Comparison of ENCODE assay signal across 16 cellular contexts in genomic region chr10:87930929-87931835, GRCh38.
DNase-seq lines count a peak whose midpoint lies in the region; ATAC-seq, FAIRE-seq and TF ChIP-seq lines count a peak whose summit lies in the region.
"Had no signal": no experiment of that assay in that cellular context is flagged by ENCODE, and none has a peak within 500 bp of the region (broad histone marks: within the 10 kb centered on the region; RNA-seq: fewer than 3 reads in every experiment).

No MANE protein-coding gene starts in this region.

- H3K9me3 Mint-ChIP-seq in neural progenitor cell: no peaks in the 10 kb centered on the region
- H3K9me3 Mint-ChIP-seq: activated CD4-positive, alpha-beta T cell treated with anti-CD3 and anti-CD28 coated beads, Interleukin-2, amount 10 ng/mL, durations not matched to agents 24 days and 14 days; CD14-positive monocyte; nephron had no signal

- H3K4me1 Mint-ChIP-seq in neural progenitor cell: peaks cover 2% of the 10 kb centered on the region

- H3K27me3 Mint-ChIP-seq in neural progenitor cell (ENCODE audit: insufficient read depth, low read depth): no peaks in the 10 kb centered on the region
- H3K27me3 Mint-ChIP-seq: activated CD4-positive, alpha-beta T cell treated with anti-CD3 and anti-CD28 coated beads, Interleukin-2, amount 10 ng/mL, durations not matched to agents 24 days and 14 days had no signal

- no peak for TF ChIP-seq CTCF in neural progenitor cell (IDR thresholded peaks at IDR 0.05)

- peak; percentile 70 for FAIRE-seq in GM12891 (lab: Jason Lieb, UNC)
- FAIRE-seq: bronchial epithelial cell had no signal

- ATAC-seq in GM21529 (IDR thresholded peaks at IDR 0.05; ENCODE audit: unreplicated experiment) (peak; percentile 47), SK-N-SH treated with all-trans-retinoic acid at 6 μM for 48 hours (peak; percentile 64), esophagus mucosa (no peak), GM19395 (IDR thresholded peaks at IDR 0.05; ENCODE audit: unreplicated experiment) (no peak)

- no peaks in the 10 kb centered on the region for H3K4me1 ChIP-seq in neural progenitor cell
- H3K4me1 ChIP-seq: testis had no signal

- no peaks in the 10 kb centered on the region for H3K9me3 ChIP-seq in neural progenitor cell (ENCODE audit: low read depth)
- H3K9me3 ChIP-seq: testis had no signal

- no peak for TF ChIP-seq POLR2A in GM12891 (IDR thresholded peaks at IDR 0.05; ENCODE audit: low read depth, low read length)

- no peak overlapping the region for H3K4me2 ChIP-seq in neural progenitor cell

- H3K79me2 ChIP-seq in neural progenitor cell (ENCODE audit: low read depth): peaks cover 58% of the 10 kb centered on the region

- H3K4me3 Mint-ChIP-seq in neural progenitor cell: no peak overlapping the region
- H3K4me3 Mint-ChIP-seq: activated CD4-positive, alpha-beta T cell treated with anti-CD3 and anti-CD28 coated beads, Interleukin-2, amount 10 ng/mL, durations not matched to agents 24 days and 14 days; CD14-positive monocyte; nephron had no signal

- H3K36me3 ChIP-seq in neural progenitor cell: peaks cover 8% of the 10 kb centered on the region

- H3K36me3 Mint-ChIP-seq in neural progenitor cell: peaks cover 22% of the 10 kb centered on the region

- DNase-seq in GM12891 (ENCODE audit: insufficient read length, low spot score): no peak
- DNase-seq in neural progenitor cell (ENCODE audit: low spot score): no peak
- no peak for DNase-seq in SIG-M5 treated with dmso at 0.1 percent for 504 hours (lab: John Stamatoyannopoulos, UW; ENCODE audit: unreplicated experiment)
- DNase-seq in glomerular visceral epithelial cell (ENCODE audit: extremely low spot score): no peak
- DNase-seq: activated CD4-positive, alpha-beta T cell treated with anti-CD3 and anti-CD28 coated beads, Interleukin-2, amount 10 ng/mL, durations not matched to agents 24 days and 14 days; GF-D8; head of caudate nucleus; NCI-H2029; testis had no signal

- peak overlapping the region; percentile 21 for H3K27ac ChIP-seq in neural progenitor cell
- H3K27ac ChIP-seq: testis had no signal

- no peak overlapping the region for H3K27ac Mint-ChIP-seq in neural progenitor cell
- H3K27ac Mint-ChIP-seq: activated CD4-positive, alpha-beta T cell treated with anti-CD3 and anti-CD28 coated beads, Interleukin-2, amount 10 ng/mL, durations not matched to agents 24 days and 14 days had no signal

- no peaks in the 10 kb centered on the region for H3F3A ChIP-seq in neural progenitor cell (ENCODE audit: low read depth)

- no peak overlapping the region for H2AFZ ChIP-seq in neural progenitor cell (replicated peaks)

- no peak overlapping the region for H3K4me3 ChIP-seq in neural progenitor cell
- H3K4me3 ChIP-seq: testis had no signal

- H3K27me3 ChIP-seq in neural progenitor cell: no peaks in the 10 kb centered on the region
- H3K27me3 ChIP-seq: testis had no signal

- peaks cover 8% of the 10 kb centered on the region for H4K20me1 ChIP-seq in neural progenitor cell (ENCODE audit: low read depth)

- H3K9ac ChIP-seq in neural progenitor cell: no peak overlapping the region

TF ChIP-seq in GM12891, 5 proteins besides CTCF, POLR2A, EP300 and RAD21:
- no peak for TF ChIP-seq SPI1 (IDR thresholded peaks at IDR 0.05; ENCODE audit: low read depth, low read length)
- TF ChIP-seq TAF1 (IDR thresholded peaks at IDR 0.05; ENCODE audit: low read depth, low read length): no peak
- no peak for TF ChIP-seq PAX5 (IDR thresholded peaks at IDR 0.05; ENCODE audit: insufficient read depth, low read length, severe bottlenecking)
- no peak for TF ChIP-seq POU2F2 (IDR thresholded peaks at IDR 0.05; ENCODE audit: low read depth, low read length)
- TF ChIP-seq POLR2AphosphoS5 (IDR thresholded peaks at IDR 0.05; ENCODE audit: low read depth, low read length): no peak

TF ChIP-seq in SK-N-SH treated with all-trans-retinoic acid at 6 μM for 48 hours, 23 proteins besides CTCF, POLR2A, EP300 and RAD21:
- TF ChIP-seq ISL1 (CRISPR knock-in tag; IDR thresholded peaks at IDR 0.05) (peak; percentile 91), POU6F1 (CRISPR knock-in tag; IDR thresholded peaks at IDR 0.05; ENCODE audit: borderline replicate concordance, low read depth) (no peak), ARNTL (CRISPR knock-in tag; IDR thresholded peaks at IDR 0.05; ENCODE audit: borderline replicate concordance, low read depth) (no peak), ZNF70 (CRISPR knock-in tag; IDR thresholded peaks at IDR 0.05) (no peak), PPARA (CRISPR knock-in tag; IDR thresholded peaks at IDR 0.05; ENCODE audit: borderline replicate concordance) (no peak), CSDC2 (CRISPR knock-in tag; IDR thresholded peaks at IDR 0.05) (no peak), ZNF8 (CRISPR knock-in tag; IDR thresholded peaks at IDR 0.05) (no peak)
- TF ChIP-seq, protein P1, sequence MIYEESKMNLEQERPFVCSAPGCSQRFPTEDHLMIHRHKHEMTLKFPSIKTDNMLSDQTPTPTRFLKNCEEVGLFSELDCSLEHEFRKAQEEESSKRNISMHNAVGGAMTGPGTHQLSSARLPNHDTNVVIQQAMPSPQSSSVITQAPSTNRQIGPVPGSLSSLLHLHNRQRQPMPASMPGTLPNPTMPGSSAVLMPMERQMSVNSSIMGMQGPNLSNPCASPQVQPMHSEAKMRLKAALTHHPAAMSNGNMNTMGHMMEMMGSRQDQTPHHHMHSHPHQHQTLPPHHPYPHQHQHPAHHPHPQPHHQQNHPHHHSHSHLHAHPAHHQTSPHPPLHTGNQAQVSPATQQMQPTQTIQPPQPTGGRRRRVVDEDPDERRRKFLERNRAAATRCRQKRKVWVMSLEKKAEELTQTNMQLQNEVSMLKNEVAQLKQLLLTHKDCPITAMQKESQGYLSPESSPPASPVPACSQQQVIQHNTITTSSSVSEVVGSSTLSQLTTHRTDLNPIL (CRISPR knock-in tag; IDR thresholded peaks at IDR 0.05; ENCODE audit: low read depth): no peak
- TF ChIP-seq, protein P2, sequence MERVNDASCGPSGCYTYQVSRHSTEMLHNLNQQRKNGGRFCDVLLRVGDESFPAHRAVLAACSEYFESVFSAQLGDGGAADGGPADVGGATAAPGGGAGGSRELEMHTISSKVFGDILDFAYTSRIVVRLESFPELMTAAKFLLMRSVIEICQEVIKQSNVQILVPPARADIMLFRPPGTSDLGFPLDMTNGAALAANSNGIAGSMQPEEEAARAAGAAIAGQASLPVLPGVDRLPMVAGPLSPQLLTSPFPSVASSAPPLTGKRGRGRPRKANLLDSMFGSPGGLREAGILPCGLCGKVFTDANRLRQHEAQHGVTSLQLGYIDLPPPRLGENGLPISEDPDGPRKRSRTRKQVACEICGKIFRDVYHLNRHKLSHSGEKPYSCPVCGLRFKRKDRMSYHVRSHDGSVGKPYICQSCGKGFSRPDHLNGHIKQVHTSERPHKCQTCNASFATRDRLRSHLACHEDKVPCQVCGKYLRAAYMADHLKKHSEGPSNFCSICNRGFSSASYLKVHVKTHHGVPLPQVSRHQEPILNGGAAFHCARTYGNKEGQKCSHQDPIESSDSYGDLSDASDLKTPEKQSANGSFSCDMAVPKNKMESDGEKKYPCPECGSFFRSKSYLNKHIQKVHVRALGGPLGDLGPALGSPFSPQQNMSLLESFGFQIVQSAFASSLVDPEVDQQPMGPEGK (CRISPR knock-in tag; IDR thresholded peaks at IDR 0.05; ENCODE audit: borderline replicate concordance): no peak

Comparison
In these comparisons a context has a peak if more than half of its experiments do, and no peak if none do; other contexts are left out.
1. ATAC-seq: peak in GM21529 (single experiment) and SK-N-SH treated with all-trans-retinoic acid at 6 μM for 48 hours (single experiment); none in esophagus mucosa (single experiment) and GM19395 (single experiment).